1 cellular context compared by ENCODE assay signal in genomic region chr22:19497245-19497644, GRCh38.
TF ChIP-seq lines count a peak whose summit lies in the region.

No MANE protein-coding gene starts in this region.

TF ChIP-seq in IMR-90, 13 proteins besides CTCF, POLR2A, EP300 and RAD21 (continued from another document):
- no peak for TF ChIP-seq CHD1 (IDR thresholded peaks at IDR 0.05; ENCODE audit: low read depth, low read length)
- TF ChIP-seq, protein P1, sequence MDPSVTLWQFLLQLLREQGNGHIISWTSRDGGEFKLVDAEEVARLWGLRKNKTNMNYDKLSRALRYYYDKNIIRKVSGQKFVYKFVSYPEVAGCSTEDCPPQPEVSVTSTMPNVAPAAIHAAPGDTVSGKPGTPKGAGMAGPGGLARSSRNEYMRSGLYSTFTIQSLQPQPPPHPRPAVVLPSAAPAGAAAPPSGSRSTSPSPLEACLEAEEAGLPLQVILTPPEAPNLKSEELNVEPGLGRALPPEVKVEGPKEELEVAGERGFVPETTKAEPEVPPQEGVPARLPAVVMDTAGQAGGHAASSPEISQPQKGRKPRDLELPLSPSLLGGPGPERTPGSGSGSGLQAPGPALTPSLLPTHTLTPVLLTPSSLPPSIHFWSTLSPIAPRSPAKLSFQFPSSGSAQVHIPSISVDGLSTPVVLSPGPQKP (IDR thresholded peaks at IDR 0.05; ENCODE audit: borderline replicate concordance, low read depth, low read length): no peak
- no peak for TF ChIP-seq RCOR1 (IDR thresholded peaks at IDR 0.05; ENCODE audit: insufficient replicate concordance, low read length)
- no peak for TF ChIP-seq FOS (IDR thresholded peaks at IDR 0.05; ENCODE audit: low read depth, low read length)
- TF ChIP-seq, protein P2, sequence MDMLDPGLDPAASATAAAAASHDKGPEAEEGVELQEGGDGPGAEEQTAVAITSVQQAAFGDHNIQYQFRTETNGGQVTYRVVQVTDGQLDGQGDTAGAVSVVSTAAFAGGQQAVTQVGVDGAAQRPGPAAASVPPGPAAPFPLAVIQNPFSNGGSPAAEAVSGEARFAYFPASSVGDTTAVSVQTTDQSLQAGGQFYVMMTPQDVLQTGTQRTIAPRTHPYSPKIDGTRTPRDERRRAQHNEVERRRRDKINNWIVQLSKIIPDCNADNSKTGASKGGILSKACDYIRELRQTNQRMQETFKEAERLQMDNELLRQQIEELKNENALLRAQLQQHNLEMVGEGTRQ (IDR thresholded peaks at IDR 0.05; ENCODE audit: low read depth, low read length): peak; percentile 48; the same call in 1 of the 2 replicates
- TF ChIP-seq MXI1 (IDR thresholded peaks at IDR 0.05; ENCODE audit: borderline replicate concordance, low read depth, low read length): peak; percentile 37; the same call in 1 of the 2 replicates
- peak; percentile 63; the same call in 1 of the 2 replicates for TF ChIP-seq MAZ (IDR thresholded peaks at IDR 0.05; ENCODE audit: borderline replicate concordance, low read depth, low read length)
- TF ChIP-seq SMC3 (IDR thresholded peaks at IDR 0.05; ENCODE audit: low read depth, low read length): no peak
